ENCODE assay signal across 39 cellular contexts in genomic region chr1:35408925-35409324, GRCh38.
"Had no signal": no experiment of that assay in that cellular context is flagged by ENCODE, and none has a peak within 500 bp of the region (broad histone marks: within the 10 kb centered on the region; RNA-seq: fewer than 3 reads in every experiment).

No MANE protein-coding gene starts in this region.

- H3K4me1 Mint-ChIP-seq: activated naive CD4-positive, alpha-beta T cell treated with anti-CD3 and anti-CD28 coated beads, Interleukin-2, amount 10 ng/mL, durations not matched to agents 7 days and 5 days; activated naive CD4-positive, alpha-beta T cell treated with anti-CD3 and anti-CD28 coated beads, Interleukin-2, amount 50 U/mL, for 24 hours; activated naive CD8-positive, alpha-beta T cell treated with anti-CD3 and anti-CD28 coated beads for 36 hours; activated naive CD8-positive, alpha-beta T cell treated with anti-CD3 and anti-CD28 coated beads, Interleukin-2, amount 50 U/mL, for 24 hours; brain; central memory CD8-positive, alpha-beta T cell had no signal

- H3K27ac Mint-ChIP-seq: activated naive CD4-positive, alpha-beta T cell treated with anti-CD3 and anti-CD28 coated beads for 36 hours; activated naive CD4-positive, alpha-beta T cell treated with anti-CD3 and anti-CD28 coated beads, Interleukin-2, amount 10 ng/mL, durations not matched to agents 7 days and 5 days; activated naive CD4-positive, alpha-beta T cell treated with anti-CD3 and anti-CD28 coated beads, Interleukin-2, amount 50 U/mL, for 24 hours; activated naive CD4-positive, alpha-beta T cell treated with anti-CD3 and anti-CD28 coated beads, Interleukin-2, amount 50 U/mL, for 72 hours; activated naive CD8-positive, alpha-beta T cell; activated naive CD8-positive, alpha-beta T cell treated with anti-CD3 and anti-CD28 coated beads for 36 hours; activated naive CD8-positive, alpha-beta T cell treated with anti-CD3 and anti-CD28 coated beads, Interleukin-2, amount 10 ng/mL, durations not matched to agents 7 days and 5 days; activated naive CD8-positive, alpha-beta T cell treated with anti-CD3 and anti-CD28 coated beads, Interleukin-2, amount 50 U/mL, for 24 hours; activated T-helper 1 cell treated with anti-CD3 and anti-CD28 coated beads, Interleukin-12 subunit alpha, Interleukin-12 subunit beta, Interleukin-2, Interleukin-4 antibody, amounts not matched to agents 30 ng/mL and 10 ng/mL and 1 ng/mL, durations not matched to agents 14 hours and 24 hours and 36 hours; activated T-helper 17 cell treated with anti-CD3 and anti-CD28 coated beads, Interleukin-2, amount 50 U/mL, for 72 hours; activated T-helper 2 cell treated with anti-CD3 and anti-CD28 coated beads, Interferon-gamma antibody, Interleukin-2, Interleukin-4, amounts not matched to agents 10 μg/mL and 5 μg/mL and 100 μg/mL, durations not matched to agents 14 hours and 24 hours and 36 hours; brain had no signal

- DNase-seq: activated effector memory CD4-positive, alpha-beta T cell treated with anti-CD3 and anti-CD28 coated beads, Interleukin-2, amount 50 U/mL, for 16 hours; activated effector memory CD4-positive, alpha-beta T cell treated with Interleukin-2 at 50 U/mL for 16 hours; activated gamma-delta T cell; activated gamma-delta T cell treated with Interleukin-2 at 50 U/mL for 16 hours; activated naive CD4-positive, alpha-beta T cell; activated naive CD4-positive, alpha-beta T cell treated with anti-CD3 and anti-CD28 coated beads for 36 hours; activated naive CD4-positive, alpha-beta T cell treated with anti-CD3 and anti-CD28 coated beads, Interleukin-2, amount 10 ng/mL, durations not matched to agents 7 days and 5 days; activated naive CD4-positive, alpha-beta T cell treated with anti-CD3 and anti-CD28 coated beads, Interleukin-2, amount 50 U/mL, for 16 hours; activated naive CD4-positive, alpha-beta T cell treated with Interleukin-2 at 50 U/mL for 16 hours; activated naive CD8-positive, alpha-beta T cell treated with anti-CD3 and anti-CD28 coated beads for 36 hours; activated naive CD8-positive, alpha-beta T cell treated with anti-CD3 and anti-CD28 coated beads, Interleukin-2, amount 10 ng/mL, durations not matched to agents 7 days and 5 days; activated naive CD8-positive, alpha-beta T cell treated with anti-CD3 and anti-CD28 coated beads, Interleukin-2, amount 50 U/mL, for 24 hours; activated T-cell treated with anti-CD3 and anti-CD28 coated beads, Interleukin-2, amount 50 U/mL, for 4 hours; activated T-cell treated with anti-CD3 and anti-CD28 coated beads, Interleukin-2, amount 50 U/mL, for 48 hours; activated T-cell treated with anti-CD3 and anti-CD28 coated beads, Interleukin-2, amount 50 U/mL, for 72 hours; adrenal gland; amniotic stem cell; amygdala; anterior cingulate cortex; aorta; body of pancreas; brain microvascular endothelial cell; caudate nucleus; central memory CD4-positive, alpha-beta T cell; cerebellar nuclear complex had no signal

- H3K4me1 ChIP-seq: adrenal gland, ascending aorta, breast epithelium had no signal

- FAIRE-seq: astrocyte, bronchial epithelial cell, colon had no signal

- H3K4me3 Mint-ChIP-seq: activated naive CD4-positive, alpha-beta T cell treated with anti-CD3 and anti-CD28 coated beads for 36 hours; activated naive CD4-positive, alpha-beta T cell treated with anti-CD3 and anti-CD28 coated beads, Interleukin-2, amount 10 ng/mL, durations not matched to agents 7 days and 5 days; activated naive CD4-positive, alpha-beta T cell treated with anti-CD3 and anti-CD28 coated beads, Interleukin-2, amount 50 U/mL, for 24 hours; activated naive CD8-positive, alpha-beta T cell; activated naive CD8-positive, alpha-beta T cell treated with anti-CD3 and anti-CD28 coated beads for 36 hours; activated naive CD8-positive, alpha-beta T cell treated with anti-CD3 and anti-CD28 coated beads, Interleukin-2, amount 10 ng/mL, durations not matched to agents 7 days and 5 days; activated naive CD8-positive, alpha-beta T cell treated with anti-CD3 and anti-CD28 coated beads, Interleukin-2, amount 50 U/mL, for 24 hours; activated T-cell treated with anti-CD3 and anti-CD28 coated beads, Interleukin-2, amount 50 U/mL, for 4 hours; activated T-cell treated with anti-CD3 and anti-CD28 coated beads, Interleukin-2, amount 50 U/mL, for 72 hours; activated T-helper 1 cell treated with anti-CD3 and anti-CD28 coated beads, Interleukin-12 subunit alpha, Interleukin-12 subunit beta, Interleukin-2, Interleukin-4 antibody, amounts not matched to agents 30 ng/mL and 10 ng/mL and 1 ng/mL, durations not matched to agents 14 hours and 24 hours and 36 hours; activated T-helper 17 cell treated with anti-CD3 and anti-CD28 coated beads, Interleukin-2, amount 50 U/mL, for 72 hours; brain; central memory CD8-positive, alpha-beta T cell had no signal

- H3K27me3 ChIP-seq: adrenal gland, ascending aorta, body of pancreas, brain microvascular endothelial cell, breast epithelium, cardiac muscle cell had no signal

- H3K9me3 Mint-ChIP-seq: activated naive CD4-positive, alpha-beta T cell treated with anti-CD3 and anti-CD28 coated beads for 36 hours; activated naive CD4-positive, alpha-beta T cell treated with anti-CD3 and anti-CD28 coated beads, Interleukin-2, amount 10 ng/mL, durations not matched to agents 7 days and 5 days; activated naive CD4-positive, alpha-beta T cell treated with anti-CD3 and anti-CD28 coated beads, Interleukin-2, amount 50 U/mL, for 24 hours; activated naive CD4-positive, alpha-beta T cell treated with anti-CD3 and anti-CD28 coated beads, Interleukin-2, amount 50 U/mL, for 72 hours; activated naive CD8-positive, alpha-beta T cell treated with anti-CD3 and anti-CD28 coated beads, Interleukin-2, amount 10 ng/mL, durations not matched to agents 7 days and 5 days; activated naive CD8-positive, alpha-beta T cell treated with anti-CD3 and anti-CD28 coated beads, Interleukin-2, amount 50 U/mL, for 24 hours; activated T-cell treated with anti-CD3 and anti-CD28 coated beads, Interleukin-2, amount 50 U/mL, for 4 hours; activated T-cell treated with anti-CD3 and anti-CD28 coated beads, Interleukin-2, amount 50 U/mL, for 72 hours; activated T-helper 1 cell treated with anti-CD3 and anti-CD28 coated beads, Interleukin-12 subunit alpha, Interleukin-12 subunit beta, Interleukin-2, Interleukin-4 antibody, amounts not matched to agents 30 ng/mL and 10 ng/mL and 1 ng/mL, durations not matched to agents 14 hours and 24 hours and 36 hours; activated T-helper 17 cell treated with anti-CD3 and anti-CD28 coated beads, Interleukin-2, amount 50 U/mL, for 72 hours; activated T-helper 2 cell treated with anti-CD3 and anti-CD28 coated beads, Interferon-gamma antibody, Interleukin-2, Interleukin-4, amounts not matched to agents 10 μg/mL and 5 μg/mL and 100 μg/mL, durations not matched to agents 14 hours and 24 hours and 36 hours; central memory CD8-positive, alpha-beta T cell had no signal

- H3K4me3 ChIP-seq: adrenal gland, ascending aorta, body of pancreas, breast epithelium, cardiac muscle cell had no signal

- ATAC-seq: activated naive CD4-positive, alpha-beta T cell treated with anti-CD3 and anti-CD28 coated beads, Interleukin-2, amount 50 U/mL, for 72 hours; activated naive CD8-positive, alpha-beta T cell treated with anti-CD3 and anti-CD28 coated beads, Interleukin-2, amount 50 U/mL, for 24 hours; activated T-cell treated with anti-CD3 and anti-CD28 coated beads, Interleukin-2, amount 50 U/mL, for 4 hours; activated T-cell treated with anti-CD3 and anti-CD28 coated beads, Interleukin-2, amount 50 U/mL, for 72 hours; activated T-helper 17 cell treated with anti-CD3 and anti-CD28 coated beads, Interleukin-2, amount 50 U/mL, for 72 hours; body of pancreas had no signal

- H3K27ac ChIP-seq: adrenal gland, ascending aorta, body of pancreas, brain microvascular endothelial cell, breast epithelium, cardiac muscle cell had no signal

- H3K9me3 ChIP-seq: adrenal gland, ascending aorta, body of pancreas, breast epithelium had no signal

- H3K27me3 Mint-ChIP-seq: activated naive CD4-positive, alpha-beta T cell treated with anti-CD3 and anti-CD28 coated beads, Interleukin-2, amount 10 ng/mL, durations not matched to agents 7 days and 5 days; activated naive CD4-positive, alpha-beta T cell treated with anti-CD3 and anti-CD28 coated beads, Interleukin-2, amount 50 U/mL, for 24 hours; activated naive CD8-positive, alpha-beta T cell; activated naive CD8-positive, alpha-beta T cell treated with anti-CD3 and anti-CD28 coated beads for 36 hours; activated naive CD8-positive, alpha-beta T cell treated with anti-CD3 and anti-CD28 coated beads, Interleukin-2, amount 10 ng/mL, durations not matched to agents 7 days and 5 days; activated naive CD8-positive, alpha-beta T cell treated with anti-CD3 and anti-CD28 coated beads, Interleukin-2, amount 50 U/mL, for 24 hours; activated T-helper 17 cell treated with anti-CD3 and anti-CD28 coated beads, Interleukin-2, amount 50 U/mL, for 72 hours; brain; central memory CD8-positive, alpha-beta T cell had no signal
